Comparison of ENCODE assay signal across 8 cellular contexts in the genomic region with DNA sequence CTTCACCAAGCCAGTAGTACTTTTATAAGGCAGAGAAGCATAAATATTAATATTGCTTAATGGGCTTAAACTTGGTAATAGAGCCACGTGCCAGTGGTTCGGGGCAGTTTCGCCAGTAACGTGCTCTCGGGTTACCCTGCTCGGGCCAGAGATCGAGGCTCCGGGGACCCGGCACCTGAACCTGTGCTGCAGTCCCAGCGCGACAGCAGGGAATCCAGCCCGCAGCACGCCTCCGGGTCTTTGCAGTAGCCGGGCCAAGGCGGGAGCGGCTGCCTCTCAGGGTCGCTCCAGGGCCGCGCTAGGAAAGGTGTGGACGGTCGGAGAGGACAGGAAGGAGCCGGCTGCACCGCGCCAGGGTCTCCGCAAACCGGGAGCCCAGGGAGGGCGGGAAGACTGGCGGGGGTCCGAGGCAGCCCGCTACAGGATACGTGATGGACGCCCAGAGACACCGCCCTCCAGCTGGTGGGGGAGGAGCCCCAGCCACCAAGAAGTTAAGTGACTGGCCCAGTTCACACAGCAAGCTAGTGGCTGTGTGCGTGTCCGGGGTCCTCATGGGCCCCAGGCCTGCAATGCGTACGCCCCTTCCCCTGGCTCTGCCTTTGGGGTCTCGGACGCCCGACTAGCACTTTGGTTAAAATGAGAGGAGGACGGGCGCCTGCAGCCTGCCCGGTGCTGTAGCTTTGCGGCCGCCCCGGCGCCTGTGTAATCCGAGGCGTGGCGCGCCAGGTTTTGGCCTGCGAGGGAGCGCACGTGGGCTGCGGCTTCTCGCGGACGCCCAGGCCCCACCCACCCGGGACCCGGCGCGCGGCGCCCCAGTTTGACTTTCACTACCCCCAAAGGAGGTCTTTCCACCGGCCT. TPM values are rescaled to one million over a fixed set of nuclear protein-coding genes. Genes with fewer than 3 reads are reported as not detected.
A peak's percentile ranks its signal among the peaks of the same experiment; 100 is the strongest.
DNase-seq lines count a peak whose midpoint lies in the region; ATAC-seq, FAIRE-seq and TF ChIP-seq lines count a peak whose summit lies in the region.

No MANE protein-coding gene starts in this region.

- WGBS in hepatocyte (ENCODE audit: low lambda C conversion rate, missing lambda C conversion rate), result 2% methylated on average over 60 of the region's 66 CpGs

- H3K9me3 ChIP-seq in astrocyte (ENCODE audit: insufficient read depth, low read depth, low read length) (no peaks in the 10 kb centered on the region), hepatocyte (ENCODE audit: low read depth) (no peaks in the 10 kb centered on the region)

- H3K79me2 ChIP-seq in astrocyte (ENCODE audit: insufficient read depth, low read length), result peaks cover 35% of the 10 kb centered on the region
- peaks cover 34% of the 10 kb centered on the region for H3K79me2 ChIP-seq in hepatocyte

- no peak for TF ChIP-seq CTCF in astrocyte (IDR thresholded peaks at IDR 0.05; ENCODE audit: insufficient read depth, low read depth, low read length)
- no peak for TF ChIP-seq CTCF in hepatocyte (IDR thresholded peaks at IDR 0.05; ENCODE audit: poor library complexity)

- no peak for FAIRE-seq in astrocyte (lab: Jason Lieb, UNC)

- peak overlapping the region; percentile 95 for H3K4me3 Mint-ChIP-seq in T-helper 2 cell treated with Interferon-gamma antibody and Interleukin-4, amounts not matched to agents 5 μg/mL and 100 μg/mL, for 36 hours
- peak overlapping the region; percentile 91 for H3K4me3 Mint-ChIP-seq in astrocyte (ENCODE audit: unreplicated experiment)

- peaks cover 30% of the 10 kb centered on the region for H3K4me1 Mint-ChIP-seq in T-helper 2 cell treated with Interferon-gamma antibody and Interleukin-4, amounts not matched to agents 5 μg/mL and 100 μg/mL, for 36 hours (ENCODE audit: low read depth)
- H3K4me1 Mint-ChIP-seq in astrocyte (ENCODE audit: low read depth, unreplicated experiment), result peaks cover 3% of the 10 kb centered on the region

- ATAC-seq in GM18502 (IDR thresholded peaks at IDR 0.05; ENCODE audit: poor library complexity, unreplicated experiment) (peak; percentile 56), HG02870 (IDR thresholded peaks at IDR 0.05; ENCODE audit: unreplicated experiment) (peak; percentile 53)

- no peaks in the 10 kb centered on the region for H3K27me3 ChIP-seq in astrocyte (ENCODE audit: insufficient read depth, low read length)
- H3K27me3 ChIP-seq in hepatocyte, result no peaks in the 10 kb centered on the region

- H3K4me3 ChIP-seq in astrocyte (ENCODE audit: insufficient read depth, low read depth, low read length) (peak overlapping the region; percentile 77), hepatocyte (peak overlapping the region; percentile 81)

- H2AFZ ChIP-seq in astrocyte (ENCODE audit: low read depth, low read length) (peak overlapping the region; percentile 98), hepatocyte (peak overlapping the region; percentile 80)

- peaks cover 19% of the 10 kb centered on the region for H3K27me3 Mint-ChIP-seq in T-helper 2 cell treated with Interferon-gamma antibody and Interleukin-4, amounts not matched to agents 5 μg/mL and 100 μg/mL, for 36 hours (ENCODE audit: low read depth)
- H3K27me3 Mint-ChIP-seq in astrocyte (ENCODE audit: low read depth, unreplicated experiment), result peaks cover 19% of the 10 kb centered on the region

- peaks cover 29% of the 10 kb centered on the region for H4K20me1 ChIP-seq in astrocyte (ENCODE audit: insufficient read depth, low read length)
- peaks cover 20% of the 10 kb centered on the region for H4K20me1 ChIP-seq in hepatocyte (ENCODE audit: insufficient read depth, poor library complexity, severe bottlenecking)

- H3K27ac Mint-ChIP-seq in T-helper 2 cell treated with Interferon-gamma antibody and Interleukin-4, amounts not matched to agents 5 μg/mL and 100 μg/mL, for 36 hours, result peak overlapping the region; percentile 94
- no peak overlapping the region for H3K27ac Mint-ChIP-seq in astrocyte (ENCODE audit: unreplicated experiment)

- H3K36me3 ChIP-seq in astrocyte (ENCODE audit: insufficient read depth, low read length), result no peaks in the 10 kb centered on the region
- H3K36me3 ChIP-seq in hepatocyte (replicated peaks; ENCODE audit: insufficient read depth, low read depth), result no peaks in the 10 kb centered on the region

- H3K4me1 ChIP-seq in astrocyte (ENCODE audit: insufficient read depth, low read length) (peaks cover 11% of the 10 kb centered on the region), hepatocyte (ENCODE audit: insufficient read depth) (peaks cover 13% of the 10 kb centered on the region)

- H3K9ac ChIP-seq in astrocyte (ENCODE audit: low read length), result peak overlapping the region; percentile 90

- H3K4me2 ChIP-seq in astrocyte (ENCODE audit: low read length) (peak overlapping the region; percentile 86), hepatocyte (peak overlapping the region; percentile 82)

- no peaks in the 10 kb centered on the region for H3K9me2 ChIP-seq in hepatocyte (replicated peaks; ENCODE audit: insufficient read depth)

- H3K27ac ChIP-seq in astrocyte (ENCODE audit: low read depth, low read length) (peak overlapping the region; percentile 93), hepatocyte (peak overlapping the region; percentile 95)

- DNase-seq in NCI-H1436 treated with DMSO at 0.1 percent for 48 hours (lab: John Stamatoyannopoulos, UW), result peak; percentile 4
- peak; percentile 85 for DNase-seq in T-helper 2 cell treated with Interferon-gamma antibody and Interleukin-4, amounts not matched to agents 5 μg/mL and 100 μg/mL, for 36 hours (ENCODE audit: low spot score)
- peak; percentile 87 for DNase-seq in astrocyte (ENCODE audit: low read depth)
- DNase-seq in hepatocyte (ENCODE audit: low spot score), result peak; percentile 90
- DNase-seq in retina, result peak; percentile 96
- DNase-seq in cerebellar nuclear complex (lab: John Stamatoyannopoulos, UW), result no peak

- H3K36me3 Mint-ChIP-seq in T-helper 2 cell treated with Interferon-gamma antibody and Interleukin-4, amounts not matched to agents 5 μg/mL and 100 μg/mL, for 36 hours (ENCODE audit: low read depth), result peaks cover 3% of the 10 kb centered on the region
- H3K36me3 Mint-ChIP-seq in astrocyte (ENCODE audit: low read depth, unreplicated experiment), result no peaks in the 10 kb centered on the region

- H3K9me3 Mint-ChIP-seq in T-helper 2 cell treated with Interferon-gamma antibody and Interleukin-4, amounts not matched to agents 5 μg/mL and 100 μg/mL, for 36 hours, result no peaks in the 10 kb centered on the region
- H3K9me3 Mint-ChIP-seq in astrocyte (ENCODE audit: unreplicated experiment), result no peaks in the 10 kb centered on the region

RNA-seq across cellular contexts. Expression of gene PDE8A, which starts 1.2 kb away (rescaled TPM):
- total RNA-seq in astrocyte (16.3 and 18.0 TPM in 2 replicates), hepatocyte (25.6 and 26.0 TPM in 2 replicates)
- 15.3 and 24.0 TPM in 2 replicates for polyA plus RNA-seq in hepatocyte

Comparison
In these comparisons a context has a peak if more than half of its experiments do, and no peak if none do; other contexts are left out.
1. DNase-seq: peak in NCI-H1436 treated with DMSO at 0.1 percent for 48 hours (single experiment), T-helper 2 cell treated with Interferon-gamma antibody and Interleukin-4, amounts not matched to agents 5 μg/mL and 100 μg/mL, for 36 hours (single experiment), astrocyte (single experiment), hepatocyte (single experiment) and retina (single experiment); none in cerebellar nuclear complex (0 of 2).